In genomic region chr11:57476883-57477506, GRCh38 we compare ENCODE assay signal across 8 cellular contexts. TPM values are rescaled to one million over a fixed set of nuclear protein-coding genes. Genes with fewer than 3 reads are reported as not detected.
A peak's percentile ranks its signal among the peaks of the same experiment; 100 is the strongest.
DNase-seq lines count a peak whose midpoint lies in the region; ATAC-seq, FAIRE-seq and TF ChIP-seq lines count a peak whose summit lies in the region.

No MANE protein-coding gene starts in this region.

- H3K4me1 ChIP-seq in BLaER1 (peaks cover 90% of the 10 kb centered on the region), esophagus squamous epithelium (peaks cover 16 to 44% (median 19%) of the 10 kb centered on the region in 3 donors), neural progenitor cell (peaks cover 14% of the 10 kb centered on the region)

- peaks cover 23% of the 10 kb centered on the region for H3F3A ChIP-seq in neural progenitor cell (ENCODE audit: low read depth)

- H3K9me3 ChIP-seq in BLaER1 (no peaks in the 10 kb centered on the region), esophagus squamous epithelium (no peaks in the 10 kb centered on the region), neural progenitor cell (ENCODE audit: low read depth) (no peaks in the 10 kb centered on the region)

- H3K9ac ChIP-seq in BLaER1 (peak overlapping the region; percentile 86), neural progenitor cell (no peak overlapping the region)

- 19 to 25% methylated on average over 2 to 11 of the region's 17 CpGs for WGBS in esophagus squamous epithelium, 2 donors

- peaks cover 48% of the 10 kb centered on the region for H3K4me1 Mint-ChIP-seq in neural progenitor cell

- H3K36me3 ChIP-seq in BLaER1: peaks cover 7% of the 10 kb centered on the region; the same call in 1 of the 2 replicates
- no peaks in the 10 kb centered on the region for H3K36me3 ChIP-seq in esophagus squamous epithelium
- no peaks in the 10 kb centered on the region for H3K36me3 ChIP-seq in neural progenitor cell

- H2AFZ ChIP-seq in neural progenitor cell (replicated peaks): peak overlapping the region; percentile 90

- H3K4me3 Mint-ChIP-seq in neural progenitor cell: no peak overlapping the region

- no peaks in the 10 kb centered on the region for H3K9me3 Mint-ChIP-seq in neural progenitor cell

- H3K79me2 ChIP-seq in neural progenitor cell (ENCODE audit: low read depth): no peaks in the 10 kb centered on the region

- no peak for DNase-seq in esophagus squamous epithelium (lab: John Stamatoyannopoulos, UW)
- DNase-seq in neural progenitor cell (ENCODE audit: low spot score): peak; percentile 59
- DNase-seq in NCI-H2107 (lab: John Stamatoyannopoulos, UW): no peak
- DNase-seq in urothelium cell line (ENCODE audit: low spot score): no peak

- no peaks in the 10 kb centered on the region for H3K36me3 Mint-ChIP-seq in neural progenitor cell

- no peak for FAIRE-seq in urothelium cell line (lab: Jason Lieb, UNC)

- ATAC-seq in GM19025 (IDR thresholded peaks at IDR 0.05; ENCODE audit: low read depth, unreplicated experiment): peak; percentile 46
- peak; percentile 53 for ATAC-seq in HG03280 (IDR thresholded peaks at IDR 0.05; ENCODE audit: unreplicated experiment)

- H3K27ac Mint-ChIP-seq in neural progenitor cell: no peak overlapping the region

- H3K27ac ChIP-seq in BLaER1: peak overlapping the region; percentile 91
- peak overlapping the region; percentile 81 for H3K27ac ChIP-seq in VCaP
- peak overlapping the region in 3 of 4 donors; percentile 2 to 21 (median 9) for H3K27ac ChIP-seq in esophagus squamous epithelium
- no peak overlapping the region for H3K27ac ChIP-seq in neural progenitor cell

- H4K20me1 ChIP-seq in BLaER1: no peaks in the 10 kb centered on the region
- H4K20me1 ChIP-seq in neural progenitor cell (ENCODE audit: low read depth): peaks cover 24% of the 10 kb centered on the region

- intact Hi-C loops in esophagus squamous epithelium (cut with DNase I): loop anchor here (10.0 kb wide), 1 partner anchor 132 kb away; no protein-coding TSS in a partner anchor

- peak overlapping the region; percentile 100 for H3K4me2 ChIP-seq in BLaER1
- peak overlapping the region; percentile 81 for H3K4me2 ChIP-seq in neural progenitor cell

- peaks cover 9% of the 10 kb centered on the region; the same call in 1 of the 2 replicates for H3K27me3 ChIP-seq in BLaER1
- peaks cover 0 to 68% (median 2%) of the 10 kb centered on the region in 4 donors for H3K27me3 ChIP-seq in esophagus squamous epithelium
- peaks cover 85% of the 10 kb centered on the region for H3K27me3 ChIP-seq in neural progenitor cell

- TF ChIP-seq POLR2A in esophagus squamous epithelium (IDR thresholded peaks at IDR 0.05): peak in 1 of 4 donors; percentile 6

- H3K4me3 ChIP-seq in BLaER1 (peak overlapping the region; percentile 69), esophagus squamous epithelium (peak overlapping the region; percentile 36 to 64 (median 48)), neural progenitor cell (peak overlapping the region; percentile 49)

- H3K27me3 Mint-ChIP-seq in neural progenitor cell (ENCODE audit: insufficient read depth, low read depth): peaks cover 63% of the 10 kb centered on the region

- TF ChIP-seq CTCF in VCaP (conservative IDR thresholded peaks at IDR 0.05): no peak
- TF ChIP-seq CTCF in esophagus squamous epithelium (IDR thresholded peaks at IDR 0.05): peak in 5 of 6 experiments; percentile 22 to 49 (median 28)
- TF ChIP-seq CTCF in neural progenitor cell (IDR thresholded peaks at IDR 0.05): peak; percentile 48

RNA-seq across cellular contexts. Expression of gene RTN4RL2, which starts 16.7 kb away (rescaled TPM):
- total RNA-seq in esophagus squamous epithelium (1 to 10 TPM in 2 of 4 donors, under 1 TPM in 2; 0.66 to 1.1 (median 0.90) TPM), neural progenitor cell (ENCODE audit: low replicate concordance) (0.13 and 1.9 TPM in 2 replicates)

RNA-seq across cellular contexts. Expression of gene SLC43A1, which starts 38.5 kb away (rescaled TPM):
- total RNA-seq in esophagus squamous epithelium (10 to 100 TPM in 1 of 4 donors, 1 to 10 TPM in 3; 1.8 to 11.4 (median 4.1) TPM), neural progenitor cell (ENCODE audit: low replicate concordance) (0.99 and 1.5 TPM in 2 replicates)

RNA-seq across cellular contexts. Expression of gene SLC43A3, which starts 50.1 kb away (rescaled TPM):
- 10 to 100 TPM; 54.1 to 90.9 (median 75.6) TPM for total RNA-seq in esophagus squamous epithelium
- 5.6 and 7.8 TPM in 2 replicates for total RNA-seq in neural progenitor cell (ENCODE audit: low replicate concordance)

RNA-seq across cellular contexts. Expression of gene TIMM10, which starts 53.6 kb away (rescaled TPM):
- 10 to 100 TPM; 33.0 to 47.3 (median 38.7) TPM for total RNA-seq in esophagus squamous epithelium
- total RNA-seq in neural progenitor cell (ENCODE audit: low replicate concordance): 19.1 and 21.9 TPM in 2 replicates
